In the genomic region with DNA sequence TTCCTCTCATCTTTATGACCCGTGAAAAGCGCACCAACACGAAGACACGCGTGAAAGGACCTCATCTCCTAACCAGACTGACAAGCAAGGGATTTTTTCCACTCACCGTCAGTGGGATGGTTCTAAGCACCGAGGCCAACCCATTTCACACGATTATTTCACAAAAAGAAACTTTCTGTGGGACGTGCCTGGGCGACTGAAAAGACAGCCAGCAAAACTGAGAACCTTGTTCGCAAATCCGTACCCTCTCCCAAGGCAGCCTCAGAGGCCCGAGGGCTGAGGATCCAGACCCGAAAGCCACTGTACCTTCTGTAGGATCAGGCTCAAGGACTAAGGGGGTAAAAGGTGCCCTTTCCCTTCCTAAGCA, we compare ENCODE assay signal across 8 cellular contexts.
DNase-seq lines count a peak whose midpoint lies in the region; ATAC-seq, FAIRE-seq and TF ChIP-seq lines count a peak whose summit lies in the region.
"Not testable (repeated sequence)": the region's sequence is repeated elsewhere in the genome, so short reads cannot be mapped to it uniquely, and the experiment has no call there.

No MANE protein-coding gene starts in this region.

- TF ChIP-seq POLR2A in A549 (IDR thresholded peaks at IDR 0.05; ENCODE audit: low read length): not testable (repeated sequence)

- TF ChIP-seq CTCF in A549 (IDR thresholded peaks at IDR 0.05); dorsolateral prefrontal cortex (IDR thresholded peaks at IDR 0.05 in 54 of 56, conservative IDR thresholded peaks at IDR 0.05 in 2 of 56; ENCODE audit: low read depth in 1 of 56, partially characterized antibody in 56 of 56); right atrium auricular region (IDR thresholded peaks at IDR 0.05); neural progenitor cell (IDR thresholded peaks at IDR 0.05): not testable (repeated sequence)

- not testable (repeated sequence) for H2AFZ ChIP-seq in GM23248; neural progenitor cell (replicated peaks)

- not testable (repeated sequence) for H3K4me3 Mint-ChIP-seq in T-cell; activated T-helper 2 cell treated with anti-CD3 and anti-CD28 coated beads, Interferon-gamma antibody, Interleukin-2, Interleukin-4, amounts not matched to agents 10 μg/mL and 5 μg/mL and 100 μg/mL, durations not matched to agents 14 hours and 24 hours and 36 hours (ENCODE audit: low read depth)
- peak overlapping the region; percentile 37 for H3K4me3 Mint-ChIP-seq in neural progenitor cell
- H3K4me3 Mint-ChIP-seq in stimulated activated naive CD8-positive, alpha-beta T cell treated with anti-CD3 and anti-CD28 coated beads, Interleukin-15, Interleukin-2, amounts not matched to agents 100 ng/mL and 50 ng/mL, for 24 hours: peak overlapping the region; percentile 26

- DNase-seq in A549 (ENCODE audit: low read depth in 1 of 2, low spot score in 1 of 2); GM23248; T-cell; activated T-helper 2 cell treated with anti-CD3 and anti-CD28 coated beads, Interferon-gamma antibody, Interleukin-2, Interleukin-4, amounts not matched to agents 10 μg/mL and 5 μg/mL and 100 μg/mL, durations not matched to agents 14 hours and 24 hours and 36 hours (ENCODE audit: low spot score); dorsolateral prefrontal cortex; right atrium auricular region (ENCODE audit: low spot score); neural progenitor cell (ENCODE audit: low spot score): not testable (repeated sequence)

- not testable (repeated sequence) for H3K27me3 Mint-ChIP-seq in T-cell; activated T-helper 2 cell treated with anti-CD3 and anti-CD28 coated beads, Interferon-gamma antibody, Interleukin-2, Interleukin-4, amounts not matched to agents 10 μg/mL and 5 μg/mL and 100 μg/mL, durations not matched to agents 14 hours and 24 hours and 36 hours (ENCODE audit: low read depth); neural progenitor cell (ENCODE audit: insufficient read depth, low read depth); stimulated activated naive CD8-positive, alpha-beta T cell treated with anti-CD3 and anti-CD28 coated beads, Interleukin-15, Interleukin-2, amounts not matched to agents 100 ng/mL and 50 ng/mL, for 24 hours

- 90% methylated on average over 14 of the region's 14 CpGs for WGBS in A549 (ENCODE audit: missing lambda C conversion rate)
- WGBS in GM23248 (ENCODE audit: low coverage in 1 of 2, low lambda C conversion rate in 2 of 2, missing lambda C conversion rate in 2 of 2), 2 experiments: 27 to 29% methylated on average over 14 of the region's 14 CpGs

- H3K79me2 ChIP-seq in GM23248 (ENCODE audit: insufficient read depth) (peaks cover 98% of the 10 kb centered on the region), neural progenitor cell (ENCODE audit: low read depth) (peaks cover 99% of the 10 kb centered on the region)

- peak overlapping the region; percentile 12 for H3K9ac ChIP-seq in GM23248
- not testable (repeated sequence) for H3K9ac ChIP-seq in neural progenitor cell

- not testable (repeated sequence) for H3K27me3 ChIP-seq in GM23248 (replicated peaks; ENCODE audit: insufficient read depth); dorsolateral prefrontal cortex; right atrium auricular region; neural progenitor cell

- peaks cover 29% of the 10 kb centered on the region for H3F3A ChIP-seq in GM23248 (ENCODE audit: insufficient read depth)
- H3F3A ChIP-seq in neural progenitor cell (ENCODE audit: low read depth): not testable (repeated sequence)

- CTCF ChIA-PET in A549 (lab: Yijun Ruan, JAX); T-cell (lab: Charles Lee): not testable (repeated sequence)

- H3K4me1 Mint-ChIP-seq in T-cell: peaks cover 67 to 77% (median 74%) of the 10 kb centered on the region in 3 donors
- peaks cover 52% of the 10 kb centered on the region for H3K4me1 Mint-ChIP-seq in activated T-helper 2 cell treated with anti-CD3 and anti-CD28 coated beads, Interferon-gamma antibody, Interleukin-2, Interleukin-4, amounts not matched to agents 10 μg/mL and 5 μg/mL and 100 μg/mL, durations not matched to agents 14 hours and 24 hours and 36 hours (ENCODE audit: low read depth)
- H3K4me1 Mint-ChIP-seq in neural progenitor cell: peaks cover 69% of the 10 kb centered on the region
- peaks cover 68% of the 10 kb centered on the region for H3K4me1 Mint-ChIP-seq in stimulated activated naive CD8-positive, alpha-beta T cell treated with anti-CD3 and anti-CD28 coated beads, Interleukin-15, Interleukin-2, amounts not matched to agents 100 ng/mL and 50 ng/mL, for 24 hours (ENCODE audit: low read depth)

- H3K4me2 ChIP-seq in A549: peak overlapping the region; percentile 74; the same call in 2 of the 3 replicates
- H3K4me2 ChIP-seq in GM23248 (ENCODE audit: unreplicated experiment): peak overlapping the region; percentile 11
- H3K4me2 ChIP-seq in neural progenitor cell: peak overlapping the region; percentile 2

- H3K4me1 ChIP-seq in A549: peaks cover 67% of the 10 kb centered on the region
- H3K4me1 ChIP-seq in GM23248 (ENCODE audit: insufficient read depth): peaks cover 57% of the 10 kb centered on the region
- H3K4me1 ChIP-seq in right atrium auricular region: peaks cover 0 to 68% of the 10 kb centered on the region in 2 donors
- H3K4me1 ChIP-seq in neural progenitor cell: peaks cover 35% of the 10 kb centered on the region

- not testable (repeated sequence) for H3K9me2 ChIP-seq in GM23248 (ENCODE audit: insufficient read depth)

- H3K4me3 ChIP-seq in A549, GM23248, right atrium auricular region, neural progenitor cell: not testable (repeated sequence)
- peak overlapping the region in 46 of 59 donors; percentile 5 to 95 (median 57) for H3K4me3 ChIP-seq in dorsolateral prefrontal cortex

- ATAC-seq in A549; T-cell (replicated peaks in 1 of 4): not testable (repeated sequence)

- H3K9me3 ChIP-seq in A549; GM23248 (ENCODE audit: low read depth); right atrium auricular region; neural progenitor cell (ENCODE audit: low read depth): not testable (repeated sequence)

- TF ChIP-seq EP300 in A549 (IDR thresholded peaks at IDR 0.05): not testable (repeated sequence)

- H4K20me1 ChIP-seq in GM23248 (ENCODE audit: insufficient read depth): peaks cover 18% of the 10 kb centered on the region; the same call in 1 of the 2 replicates
- peaks cover 96% of the 10 kb centered on the region for H4K20me1 ChIP-seq in neural progenitor cell (ENCODE audit: low read depth)

- H3K36me3 Mint-ChIP-seq in T-cell (peaks cover 10% of the 10 kb centered on the region), neural progenitor cell (peaks cover 18% of the 10 kb centered on the region)
- peaks cover 66% of the 10 kb centered on the region for H3K36me3 Mint-ChIP-seq in activated T-helper 2 cell treated with anti-CD3 and anti-CD28 coated beads, Interferon-gamma antibody, Interleukin-2, Interleukin-4, amounts not matched to agents 10 μg/mL and 5 μg/mL and 100 μg/mL, durations not matched to agents 14 hours and 24 hours and 36 hours (ENCODE audit: low read depth)
- peaks cover 45% of the 10 kb centered on the region for H3K36me3 Mint-ChIP-seq in stimulated activated naive CD8-positive, alpha-beta T cell treated with anti-CD3 and anti-CD28 coated beads, Interleukin-15, Interleukin-2, amounts not matched to agents 100 ng/mL and 50 ng/mL, for 24 hours (ENCODE audit: low read depth)

- not testable (repeated sequence) for H3K27ac ChIP-seq in A549, neural progenitor cell
- peak overlapping the region; percentile 4; the same call in 1 of the 2 replicates for H3K27ac ChIP-seq in GM23248
- peak overlapping the region in 50 of 59 donors; percentile 3 to 91 (median 73) for H3K27ac ChIP-seq in dorsolateral prefrontal cortex
- H3K27ac ChIP-seq in right atrium auricular region: peak overlapping the region; percentile 83 to 88

- in situ Hi-C loops in GM23248 (cut with MboI): not testable (repeated sequence)

- FAIRE-seq in A549 (lab: Jason Lieb, UNC): not testable (repeated sequence)

- H3K36me3 ChIP-seq in GM23248 (ENCODE audit: low read depth); right atrium auricular region; neural progenitor cell: not testable (repeated sequence)

- intact Hi-C loops in activated T-helper 2 cell treated with anti-CD3 and anti-CD28 coated beads, Interferon-gamma antibody, Interleukin-2, Interleukin-4, amounts not matched to agents 10 μg/mL and 5 μg/mL and 100 μg/mL, durations not matched to agents 14 hours and 24 hours and 36 hours (cut with micrococcal nuclease): not testable (repeated sequence)
- intact Hi-C loops in dorsolateral prefrontal cortex (cut with DNase I): loop anchor here in 1 of 2 donors (10.0 kb wide), 1 partner anchor 680 kb away; no protein-coding TSS in a partner anchor

- TF ChIP-seq RAD21 in A549 (conservative IDR thresholded peaks at IDR 0.05 in 1 of 2, IDR thresholded peaks at IDR 0.05 in 1 of 2): not testable (repeated sequence)

- not testable (repeated sequence) for H3K9me3 Mint-ChIP-seq in T-cell; activated T-helper 2 cell treated with anti-CD3 and anti-CD28 coated beads, Interferon-gamma antibody, Interleukin-2, Interleukin-4, amounts not matched to agents 10 μg/mL and 5 μg/mL and 100 μg/mL, durations not matched to agents 14 hours and 24 hours and 36 hours; neural progenitor cell; stimulated activated naive CD8-positive, alpha-beta T cell treated with anti-CD3 and anti-CD28 coated beads, Interleukin-15, Interleukin-2, amounts not matched to agents 100 ng/mL and 50 ng/mL, for 24 hours

- peak overlapping the region; percentile 56 to 78 for H3K27ac Mint-ChIP-seq in T-cell
- peak overlapping the region; percentile 20 for H3K27ac Mint-ChIP-seq in activated T-helper 2 cell treated with anti-CD3 and anti-CD28 coated beads, Interferon-gamma antibody, Interleukin-2, Interleukin-4, amounts not matched to agents 10 μg/mL and 5 μg/mL and 100 μg/mL, durations not matched to agents 14 hours and 24 hours and 36 hours
- H3K27ac Mint-ChIP-seq in neural progenitor cell: peak overlapping the region; percentile 24
- H3K27ac Mint-ChIP-seq in stimulated activated naive CD8-positive, alpha-beta T cell treated with anti-CD3 and anti-CD28 coated beads, Interleukin-15, Interleukin-2, amounts not matched to agents 100 ng/mL and 50 ng/mL, for 24 hours: peak overlapping the region; percentile 81

- POLR2A ChIA-PET in A549 (lab: Yijun Ruan, JAX); T-cell (lab: Charles Lee): not testable (repeated sequence)

Comparison
In these comparisons a context has a peak if more than half of its experiments do, and no peak if none do; other contexts are left out.
1. H3K4me2 ChIP-seq: peak in every context shown above with its lines; median percentile 74 in A549; 11 in GM23248; 2 in neural progenitor cell.
2. H3K27ac Mint-ChIP-seq: peak in every context shown above with its lines; median percentile 81 in stimulated activated naive CD8-positive, alpha-beta T cell treated with anti-CD3 and anti-CD28 coated beads, Interleukin-15, Interleukin-2, amounts not matched to agents 100 ng/mL and 50 ng/mL, for 24 hours; 67 in T-cell; 24 in neural progenitor cell; 20 in activated T-helper 2 cell treated with anti-CD3 and anti-CD28 coated beads, Interferon-gamma antibody, Interleukin-2, Interleukin-4, amounts not matched to agents 10 μg/mL and 5 μg/mL and 100 μg/mL, durations not matched to agents 14 hours and 24 hours and 36 hours.